20 cellular contexts compared by ENCODE assay signal in genomic region chr5:142501890-142502289, GRCh38.
"Had no signal": no experiment of that assay in that cellular context is flagged by ENCODE, and none has a peak within 500 bp of the region (broad histone marks: within the 10 kb centered on the region; RNA-seq: fewer than 3 reads in every experiment).

No MANE protein-coding gene starts in this region.

- H3K36me3 Mint-ChIP-seq: activated naive CD4-positive, alpha-beta T cell treated with anti-CD3 and anti-CD28 coated beads, Interleukin-2, amount 50 U/mL, for 72 hours; brain had no signal

- H3K27ac Mint-ChIP-seq: activated naive CD4-positive, alpha-beta T cell treated with anti-CD3 and anti-CD28 coated beads, Interleukin-2, amount 50 U/mL, for 72 hours; activated T-cell treated with anti-CD3 and anti-CD28 coated beads, Interleukin-2, amount 50 U/mL, for 24 hours; activated T-helper 17 cell treated with anti-CD3 and anti-CD28 coated beads, Interleukin-2, amount 50 U/mL, for 72 hours; brain; stimulated activated naive CD8-positive, alpha-beta T cell treated with anti-CD3 and anti-CD28 coated beads, Interleukin-15, Interleukin-2, amounts not matched to agents 100 ng/mL and 50 ng/mL, for 24 hours; T-helper 2 cell treated with Interferon-gamma antibody and Interleukin-4, amounts not matched to agents 5 μg/mL and 100 μg/mL, for 36 hours had no signal

- DNase-seq: activated CD8-positive, alpha-beta memory T cell treated with anti-CD3 and anti-CD28 coated beads, Interleukin-2, amount 50 U/mL, for 4 hours; activated T-cell treated with anti-CD3 and anti-CD28 coated beads, Interleukin-2, amount 50 U/mL, for 24 hours; aorta; caudate nucleus; effector memory CD4-positive, alpha-beta T cell; glutamatergic neuron; left ventricle myocardium superior; pancreas; right cardiac atrium; stimulated activated CD4-positive, alpha-beta T cell treated with anti-CD3 and anti-CD28 coated beads, Interleukin-12 subunit alpha, Interleukin-12 subunit beta, amount 100 ng/mL, for 4 hours; substantia nigra; thyroid gland had no signal

- H3K4me3 Mint-ChIP-seq: activated T-cell treated with anti-CD3 and anti-CD28 coated beads, Interleukin-2, amount 50 U/mL, for 24 hours; activated T-helper 17 cell treated with anti-CD3 and anti-CD28 coated beads, Interleukin-2, amount 50 U/mL, for 72 hours; brain; nephron; stimulated activated naive CD8-positive, alpha-beta T cell treated with anti-CD3 and anti-CD28 coated beads, Interleukin-15, Interleukin-2, amounts not matched to agents 100 ng/mL and 50 ng/mL, for 24 hours; T-helper 2 cell treated with Interferon-gamma antibody and Interleukin-4, amounts not matched to agents 5 μg/mL and 100 μg/mL, for 36 hours had no signal

- H3K27me3 Mint-ChIP-seq: activated T-cell treated with anti-CD3 and anti-CD28 coated beads, Interleukin-2, amount 50 U/mL, for 24 hours; activated T-helper 17 cell treated with anti-CD3 and anti-CD28 coated beads, Interleukin-2, amount 50 U/mL, for 72 hours; stimulated activated naive CD8-positive, alpha-beta T cell treated with anti-CD3 and anti-CD28 coated beads, Interleukin-15, Interleukin-2, amounts not matched to agents 100 ng/mL and 50 ng/mL, for 24 hours had no signal

- H3K4me1 ChIP-seq: pancreas had no signal

- H3K4me3 ChIP-seq: esophagus muscularis mucosa, hepatocyte, pancreas, thyroid gland had no signal

- H3K27ac ChIP-seq: esophagus muscularis mucosa, hepatocyte, pancreas, thyroid gland had no signal

- H3K27me3 ChIP-seq: esophagus muscularis mucosa, hepatocyte, thyroid gland had no signal

- H3K36me3 ChIP-seq: esophagus muscularis mucosa, pancreas, thyroid gland had no signal

- ATAC-seq: activated naive CD4-positive, alpha-beta T cell treated with anti-CD3 and anti-CD28 coated beads, Interleukin-2, amount 50 U/mL, for 72 hours; activated T-helper 17 cell treated with anti-CD3 and anti-CD28 coated beads, Interleukin-2, amount 50 U/mL, for 72 hours; left ventricle myocardium superior; pancreas; right cardiac atrium had no signal

- H3K9me3 Mint-ChIP-seq: activated naive CD4-positive, alpha-beta T cell treated with anti-CD3 and anti-CD28 coated beads, Interleukin-2, amount 50 U/mL, for 72 hours; activated T-cell treated with anti-CD3 and anti-CD28 coated beads, Interleukin-2, amount 50 U/mL, for 24 hours; activated T-helper 17 cell treated with anti-CD3 and anti-CD28 coated beads, Interleukin-2, amount 50 U/mL, for 72 hours; nephron; stimulated activated naive CD8-positive, alpha-beta T cell treated with anti-CD3 and anti-CD28 coated beads, Interleukin-15, Interleukin-2, amounts not matched to agents 100 ng/mL and 50 ng/mL, for 24 hours; T-helper 2 cell treated with Interferon-gamma antibody and Interleukin-4, amounts not matched to agents 5 μg/mL and 100 μg/mL, for 36 hours had no signal

- H3K79me2 ChIP-seq: hepatocyte had no signal

- H3K4me2 ChIP-seq: hepatocyte had no signal

- H2AFZ ChIP-seq: hepatocyte had no signal

- H3K9me3 ChIP-seq: esophagus muscularis mucosa, pancreas, thyroid gland had no signal
